Comparison of ENCODE assay signal across 8 cellular contexts in the genomic region with DNA sequence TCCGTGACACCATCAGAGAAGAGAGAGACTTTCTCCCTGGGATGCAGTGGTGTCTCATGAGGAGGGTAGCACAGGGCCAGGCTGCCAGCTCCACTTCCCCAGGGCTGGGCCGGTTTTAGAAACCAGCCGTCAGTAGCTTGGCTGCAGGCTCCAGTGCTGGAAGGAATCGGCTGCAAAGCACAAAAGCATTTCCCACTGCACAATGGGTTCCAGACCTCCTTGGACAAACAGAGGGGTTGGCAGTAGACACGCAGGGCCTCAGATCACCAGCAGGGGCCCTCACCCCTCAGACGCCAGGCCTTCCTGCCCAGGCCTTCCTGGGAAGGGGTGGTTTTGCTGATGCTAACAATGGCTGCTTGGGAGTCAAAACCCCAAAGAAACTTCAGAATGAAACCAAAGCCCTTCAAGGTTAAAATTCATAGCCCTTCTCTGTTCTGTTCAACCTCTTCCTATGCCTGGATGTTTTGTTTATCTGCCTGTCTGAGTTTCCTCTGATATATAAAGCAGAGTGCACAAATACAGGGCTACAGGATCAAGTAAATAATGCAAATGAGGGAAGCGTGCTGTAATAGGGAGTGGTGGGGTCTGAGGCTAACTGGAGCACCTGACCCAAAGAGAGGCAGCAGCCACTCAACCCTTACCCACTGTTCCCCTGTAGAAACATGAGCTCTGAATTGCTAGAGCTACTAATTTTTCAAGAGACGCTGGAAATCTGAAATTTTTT. TPM values are rescaled to one million over a fixed set of nuclear protein-coding genes. Genes with fewer than 3 reads are reported as not detected.
DNase-seq lines count a peak whose midpoint lies in the region; ATAC-seq and TF ChIP-seq lines count a peak whose summit lies in the region.

No MANE protein-coding gene starts in this region.

- TF ChIP-seq EP300 in tibial nerve (IDR thresholded peaks at IDR 0.05), result no peak

- intact Hi-C loops in Right ventricle myocardium superior (cut with DNase I) (no loop called here), testis (cut with DNase I; ENCODE audit: low total_unique reads) (no loop called here)

- DNase-seq in BJ (ENCODE audit: low read depth) (no peak), GM20000 (ENCODE audit: low spot score) (peak; percentile 56), Right ventricle myocardium superior (peak; percentile 44), substantia nigra (lab: John Stamatoyannopoulos, UW) (peak in 27 of 49 donors; percentile 2 to 38 (median 11)), tibial nerve (ENCODE audit: low spot score in 2 of 2) (no peak), testis (no peak)
- DNase-seq in effector memory CD4-positive, alpha-beta T cell, result no peak

- TF ChIP-seq CTCF in BJ (IDR thresholded peaks at IDR 0.05; ENCODE audit: insufficient read depth, low read depth, low read length) (peak; percentile 68), GM20000 (IDR thresholded peaks at IDR 0.05; ENCODE audit: extremely low read depth, missing control alignments) (peak; percentile 64), tibial nerve (IDR thresholded peaks at IDR 0.05) (peak in 2 of 5 experiments; percentile 18 to 36), testis (IDR thresholded peaks at IDR 0.05) (peak in 1 of 3 experiments; percentile 26)

- H3K27ac ChIP-seq in substantia nigra (ENCODE audit: low read depth, low read length, poor library complexity, severe bottlenecking) (no peak overlapping the region), tibial nerve (no peak overlapping the region), testis (no peak overlapping the region)
- no peak overlapping the region for H3K27ac ChIP-seq in effector memory CD4-positive, alpha-beta T cell (ENCODE audit: insufficient read depth, low read length, poor library complexity, severe bottlenecking)

- POLR2A ChIA-PET in BJ (lab: Charles Lee), result no interaction called here

- no peaks in the 10 kb centered on the region; the same call in 1 of the 2 replicates for H3K27me3 ChIP-seq in BJ (ENCODE audit: control insufficient read depth, insufficient read depth, low read length)
- H3K27me3 ChIP-seq in tibial nerve, result no peaks in the 10 kb centered on the region
- H3K27me3 ChIP-seq in testis, result no peaks in the 10 kb centered on the region
- H3K27me3 ChIP-seq in effector memory CD4-positive, alpha-beta T cell (replicated peaks; ENCODE audit: control insufficient read depth, insufficient read depth, low read length, poor library complexity, severe bottlenecking), result no peaks in the 10 kb centered on the region

- TF ChIP-seq POLR2A in tibial nerve (IDR thresholded peaks at IDR 0.05) (no peak), testis (IDR thresholded peaks at IDR 0.05) (no peak)

- 55 to 57% methylated on average over 6 to 8 of the region's 8 CpGs for WGBS in tibial nerve, 2 donors
- 59 to 62% methylated on average over 6 to 8 of the region's 8 CpGs for WGBS in testis, 2 donors

- H3K4me3 ChIP-seq in BJ (ENCODE audit: low read depth, low read length) (no peak overlapping the region), tibial nerve (no peak overlapping the region), testis (no peak overlapping the region)
- H3K4me3 ChIP-seq in effector memory CD4-positive, alpha-beta T cell (ENCODE audit: insufficient read depth, low read depth, low read length, poor library complexity, severe bottlenecking), result no peak overlapping the region

- H3K4me1 ChIP-seq in tibial nerve (peaks cover 0 to under 1% (median 0%) of the 10 kb centered on the region in 4 donors), testis (no peaks in the 10 kb centered on the region)
- no peaks in the 10 kb centered on the region for H3K4me1 ChIP-seq in effector memory CD4-positive, alpha-beta T cell (ENCODE audit: control insufficient read depth, insufficient read depth, low read length, poor library complexity, severe bottlenecking)

- CTCF ChIA-PET in BJ (lab: Yijun Ruan, JAX), result interaction anchor here (0.7 to 1.8 kb wide), 9 partner anchors 15 to 244 kb away, joined by 3 to 6 read pairs (median 4); no protein-coding TSS in a partner anchor

- ATAC-seq in SK-N-SH treated with all-trans-retinoic acid at 6 μM for 48 hours, result peak; percentile 98
- peak; percentile 59 for ATAC-seq in Right ventricle myocardium superior (ENCODE audit: poor library complexity)

- H3K36me3 ChIP-seq in BJ (ENCODE audit: control insufficient read depth, insufficient read depth, low read length) (no peaks in the 10 kb centered on the region), tibial nerve (no peaks in the 10 kb centered on the region), testis (ENCODE audit: low read depth, missing control alignments) (no peaks in the 10 kb centered on the region)
- H3K36me3 ChIP-seq in effector memory CD4-positive, alpha-beta T cell (ENCODE audit: control insufficient read depth, insufficient read depth, low read length), result no peaks in the 10 kb centered on the region

- H3K9me3 ChIP-seq in tibial nerve (no peaks in the 10 kb centered on the region), testis (no peaks in the 10 kb centered on the region)
- H3K9me3 ChIP-seq in effector memory CD4-positive, alpha-beta T cell (ENCODE audit: control insufficient read depth, low read length), result no peaks in the 10 kb centered on the region

TF ChIP-seq in SK-N-SH treated with all-trans-retinoic acid at 6 μM for 48 hours, 23 proteins besides CTCF, POLR2A, EP300 and RAD21:
- TF ChIP-seq ARNTL (CRISPR knock-in tag; IDR thresholded peaks at IDR 0.05; ENCODE audit: borderline replicate concordance, low read depth) (no peak), ZFP30 (CRISPR knock-in tag; IDR thresholded peaks at IDR 0.05) (no peak), ESRRG (CRISPR knock-in tag; IDR thresholded peaks at IDR 0.05) (no peak), ISL1 (CRISPR knock-in tag; IDR thresholded peaks at IDR 0.05) (no peak), ZC3H10 (CRISPR knock-in tag; IDR thresholded peaks at IDR 0.05) (no peak), OSR1 (CRISPR knock-in tag; IDR thresholded peaks at IDR 0.05) (no peak), CSDC2 (CRISPR knock-in tag; IDR thresholded peaks at IDR 0.05) (no peak)
- TF ChIP-seq, protein P1, sequence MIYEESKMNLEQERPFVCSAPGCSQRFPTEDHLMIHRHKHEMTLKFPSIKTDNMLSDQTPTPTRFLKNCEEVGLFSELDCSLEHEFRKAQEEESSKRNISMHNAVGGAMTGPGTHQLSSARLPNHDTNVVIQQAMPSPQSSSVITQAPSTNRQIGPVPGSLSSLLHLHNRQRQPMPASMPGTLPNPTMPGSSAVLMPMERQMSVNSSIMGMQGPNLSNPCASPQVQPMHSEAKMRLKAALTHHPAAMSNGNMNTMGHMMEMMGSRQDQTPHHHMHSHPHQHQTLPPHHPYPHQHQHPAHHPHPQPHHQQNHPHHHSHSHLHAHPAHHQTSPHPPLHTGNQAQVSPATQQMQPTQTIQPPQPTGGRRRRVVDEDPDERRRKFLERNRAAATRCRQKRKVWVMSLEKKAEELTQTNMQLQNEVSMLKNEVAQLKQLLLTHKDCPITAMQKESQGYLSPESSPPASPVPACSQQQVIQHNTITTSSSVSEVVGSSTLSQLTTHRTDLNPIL (CRISPR knock-in tag; IDR thresholded peaks at IDR 0.05; ENCODE audit: low read depth), result no peak
- TF ChIP-seq, protein P2, sequence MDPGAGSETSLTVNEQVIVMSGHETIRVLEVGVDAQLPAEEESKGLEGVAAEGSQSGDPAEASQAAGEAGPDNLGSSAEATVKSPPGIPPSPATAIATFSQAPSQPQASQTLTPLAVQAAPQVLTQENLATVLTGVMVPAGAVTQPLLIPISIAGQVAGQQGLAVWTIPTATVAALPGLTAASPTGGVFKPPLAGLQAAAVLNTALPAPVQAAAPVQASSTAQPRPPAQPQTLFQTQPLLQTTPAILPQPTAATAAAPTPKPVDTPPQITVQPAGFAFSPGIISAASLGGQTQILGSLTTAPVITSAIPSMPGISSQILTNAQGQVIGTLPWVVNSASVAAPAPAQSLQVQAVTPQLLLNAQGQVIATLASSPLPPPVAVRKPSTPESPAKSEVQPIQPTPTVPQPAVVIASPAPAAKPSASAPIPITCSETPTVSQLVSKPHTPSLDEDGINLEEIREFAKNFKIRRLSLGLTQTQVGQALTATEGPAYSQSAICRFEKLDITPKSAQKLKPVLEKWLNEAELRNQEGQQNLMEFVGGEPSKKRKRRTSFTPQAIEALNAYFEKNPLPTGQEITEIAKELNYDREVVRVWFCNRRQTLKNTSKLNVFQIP (CRISPR knock-in tag; IDR thresholded peaks at IDR 0.05; ENCODE audit: borderline replicate concordance, low read depth), result no peak
- TF ChIP-seq, protein P3, sequence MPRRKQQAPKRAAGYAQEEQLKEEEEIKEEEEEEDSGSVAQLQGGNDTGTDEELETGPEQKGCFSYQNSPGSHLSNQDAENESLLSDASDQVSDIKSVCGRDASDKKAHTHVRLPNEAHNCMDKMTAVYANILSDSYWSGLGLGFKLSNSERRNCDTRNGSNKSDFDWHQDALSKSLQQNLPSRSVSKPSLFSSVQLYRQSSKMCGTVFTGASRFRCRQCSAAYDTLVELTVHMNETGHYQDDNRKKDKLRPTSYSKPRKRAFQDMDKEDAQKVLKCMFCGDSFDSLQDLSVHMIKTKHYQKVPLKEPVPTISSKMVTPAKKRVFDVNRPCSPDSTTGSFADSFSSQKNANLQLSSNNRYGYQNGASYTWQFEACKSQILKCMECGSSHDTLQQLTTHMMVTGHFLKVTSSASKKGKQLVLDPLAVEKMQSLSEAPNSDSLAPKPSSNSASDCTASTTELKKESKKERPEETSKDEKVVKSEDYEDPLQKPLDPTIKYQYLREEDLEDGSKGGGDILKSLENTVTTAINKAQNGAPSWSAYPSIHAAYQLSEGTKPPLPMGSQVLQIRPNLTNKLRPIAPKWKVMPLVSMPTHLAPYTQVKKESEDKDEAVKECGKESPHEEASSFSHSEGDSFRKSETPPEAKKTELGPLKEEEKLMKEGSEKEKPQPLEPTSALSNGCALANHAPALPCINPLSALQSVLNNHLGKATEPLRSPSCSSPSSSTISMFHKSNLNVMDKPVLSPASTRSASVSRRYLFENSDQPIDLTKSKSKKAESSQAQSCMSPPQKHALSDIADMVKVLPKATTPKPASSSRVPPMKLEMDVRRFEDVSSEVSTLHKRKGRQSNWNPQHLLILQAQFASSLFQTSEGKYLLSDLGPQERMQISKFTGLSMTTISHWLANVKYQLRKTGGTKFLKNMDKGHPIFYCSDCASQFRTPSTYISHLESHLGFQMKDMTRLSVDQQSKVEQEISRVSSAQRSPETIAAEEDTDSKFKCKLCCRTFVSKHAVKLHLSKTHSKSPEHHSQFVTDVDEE (CRISPR knock-in tag; IDR thresholded peaks at IDR 0.05), result no peak

RNA-seq across cellular contexts. Expression of gene TEKT5, which starts 26.2 kb away (rescaled TPM):
- polyA plus RNA-seq in BJ (2011; rRNA removed) (not detected in 2 replicates), testis (ENCODE audit: insufficient read depth, low read depth, low replicate concordance) (69.1 TPM)
- 0.15 TPM in 1 of 2 replicates, not detected in the other for polyA minus RNA-seq in BJ (2011; rRNA and poly(A)+ RNA removed)
- total RNA-seq in Right ventricle myocardium superior (not detected), tibial nerve (not detected), testis (10 to 100 TPM; 20.7 to 35.6 TPM)

Comparison
In these comparisons a context has a peak if more than half of its experiments do, and no peak if none do; other contexts are left out.
1. DNase-seq: peak in GM20000 (single experiment), Right ventricle myocardium superior (single experiment) and substantia nigra (27 of 49); none in BJ (single experiment), tibial nerve (0 of 2), testis (single experiment) and effector memory CD4-positive, alpha-beta T cell (0 of 3).
2. RNA of gene TEKT5, which starts 26.2 kb away (total RNA-seq): 20.7 to 35.6 TPM in testis; not detected in Right ventricle myocardium superior (single experiment) and not detected in tibial nerve; every median in the first group is over 10 times any median in the second.